ENCODE assay signal across 14 cellular contexts in the genomic region with DNA sequence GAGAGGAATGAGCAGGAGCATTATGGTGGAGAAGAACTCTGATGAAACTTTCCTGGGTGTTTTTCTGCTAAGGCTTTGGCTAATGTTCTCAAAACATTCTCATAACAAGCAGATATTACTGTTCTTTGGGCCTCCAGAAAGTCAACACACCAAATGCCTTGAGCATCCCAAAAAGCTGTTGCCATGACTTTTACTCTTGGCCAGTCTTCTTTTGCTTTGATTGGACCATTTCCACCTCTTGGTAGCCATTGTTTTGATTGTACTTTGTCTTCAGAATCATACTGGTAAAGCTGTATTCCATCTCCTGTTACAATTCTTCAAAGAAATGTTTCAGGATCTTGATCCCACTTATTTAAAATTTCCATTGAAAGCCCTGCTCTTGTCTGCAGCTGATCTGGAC.
DNase-seq lines count a peak whose midpoint lies in the region; ATAC-seq and TF ChIP-seq lines count a peak whose summit lies in the region.
"Had no signal": no experiment of that assay in that cellular context is flagged by ENCODE, and none has a peak within 500 bp of the region (broad histone marks: within the 10 kb centered on the region; RNA-seq: fewer than 3 reads in every experiment).

No MANE protein-coding gene starts in this region.

- DNase-seq in IMR-90 (peak; percentile 5), astrocyte of the spinal cord (ENCODE audit: low read depth, low spot score) (peak; percentile 60), fibroblast of the aortic adventitia (ENCODE audit: low read depth) (peak; percentile 48), sciatic nerve (ENCODE audit: low spot score) (no peak), GM13976 (ENCODE audit: low spot score) (no peak), activated T-cell treated with anti-CD3 and anti-CD28 coated beads for 4 hours (no peak)
- no peak for DNase-seq in activated CD4-positive, alpha-beta T cell treated with anti-CD3 and anti-CD28 coated beads for 48 hours
- DNase-seq: C1 segment of cervical spinal cord; CD4-positive, alpha-beta T cell; DMS79 treated with DMSO at 0.1 percent for 48 hours; EL; GOT3; H9 had no signal

- 0 out of 2 replicates have a peak overlapping the region, but pooled peaks have one; percentile 3 for H3K18ac ChIP-seq in IMR-90 (ENCODE audit: low read depth, low read length)

- no peak overlapping the region for H3K9ac ChIP-seq in IMR-90 (ENCODE audit: low read depth, low read length)

- in situ Hi-C loops in IMR-90 (cut with MboI; ENCODE audit: low sequenced_read_pairs) = no loop called here
- in situ Hi-C loops in astrocyte of the spinal cord (cut with HindIII; ENCODE audit: low sequenced_read_pairs) = no loop called here
- in situ Hi-C loops in GM13976 (cut with MboI; ENCODE audit: low sequenced_read_pairs, unreplicated experiment) = no loop called here

- no peaks in the 10 kb centered on the region for H4K20me1 ChIP-seq in IMR-90 (ENCODE audit: insufficient read depth, low read length)

- H4K91ac ChIP-seq in IMR-90 (ENCODE audit: insufficient read depth, low read depth, low read length) = no peak overlapping the region

- no peak overlapping the region for H2BK120ac ChIP-seq in IMR-90 (ENCODE audit: low read depth, low read length)

- H3K4me2 ChIP-seq in IMR-90 (ENCODE audit: low read depth, low read length) = no peak overlapping the region

- H3K4ac ChIP-seq in IMR-90 (ENCODE audit: low read depth, low read length) = no peak overlapping the region

- no peak overlapping the region for H2AFZ ChIP-seq in IMR-90 (replicated peaks; ENCODE audit: low read length, poor library complexity)

- H4K8ac ChIP-seq in IMR-90 (ENCODE audit: low read depth in 2 of 2, low read length in 2 of 2) = no peak overlapping the region

- H2BK15ac ChIP-seq in IMR-90 (ENCODE audit: low read depth, low read length) = no peak overlapping the region

- H3K23ac ChIP-seq in IMR-90 (ENCODE audit: low read depth, low read length) = no peak overlapping the region

- no peaks in the 10 kb centered on the region for H3K27me3 ChIP-seq in IMR-90 (ENCODE audit: control insufficient read depth, insufficient read depth, low read length)

- peaks cover 0 to 2% of the 10 kb centered on the region in 2 experiments; a peak in 2 of 4 replicates for H3K79me1 ChIP-seq in IMR-90 (ENCODE audit: low read depth in 1 of 2, low read length in 2 of 2)

- POLR2A ChIA-PET in IMR-90 (lab: Charles Lee; ENCODE audit: unreplicated experiment) = no interaction called here

- TF ChIP-seq POLR2A in IMR-90 (IDR thresholded peaks at IDR 0.05; ENCODE audit: low read depth, low read length) = no peak

- no peaks in the 10 kb centered on the region for H3K9me3 ChIP-seq in IMR-90 (ENCODE audit: control insufficient read depth, insufficient read depth, low read length)

- intact Hi-C loops in IMR-90 (cut with micrococcal nuclease) (loop anchor here (5.0 kb wide), 1 partner anchor 137 kb away; no protein-coding TSS in a partner anchor), sciatic nerve (cut with DNase I) (no loop called here)

- peaks cover 5% of the 10 kb centered on the region for H3K4me1 ChIP-seq in IMR-90 (ENCODE audit: control insufficient read depth, insufficient read depth, low read length)

- no peak overlapping the region for H4K5ac ChIP-seq in IMR-90 (ENCODE audit: low read depth, low read length)

- BruUV-seq in IMR-90 (replicated peaks; lab: Mats Ljungman, UMichigan) = no TSS peak

- no peak overlapping the region for H2AK9ac ChIP-seq in IMR-90 (replicated peaks; ENCODE audit: low read depth, low read length, poor library complexity)

- H3K27ac ChIP-seq in IMR-90 (ENCODE audit: insufficient read depth, low read length) = no peak overlapping the region

- no peaks in the 10 kb centered on the region for H3K36me3 ChIP-seq in IMR-90 (ENCODE audit: control insufficient read depth, insufficient read depth, low read length)

- H3K56ac ChIP-seq in IMR-90 (ENCODE audit: extremely low read depth, insufficient read depth, low read length) = no peak overlapping the region

- no peak overlapping the region for H3K14ac ChIP-seq in IMR-90 (replicated peaks; ENCODE audit: low read depth, low read length)

- no peak overlapping the region for H2BK20ac ChIP-seq in IMR-90 (ENCODE audit: low read depth, low read length)

- CTCF ChIA-PET in IMR-90 (lab: Yijun Ruan, JAX) = no interaction called here

- TF ChIP-seq CTCF in IMR-90 (conservative IDR thresholded peaks at IDR 0.05; ENCODE audit: low read depth, low read length) = no peak
- no peak for TF ChIP-seq CTCF in astrocyte of the spinal cord (IDR thresholded peaks at IDR 0.05; ENCODE audit: low read depth, low read length)
- no peak for TF ChIP-seq CTCF in fibroblast of the aortic adventitia (IDR thresholded peaks at IDR 0.05; ENCODE audit: insufficient read depth, low read length)
- no peak for TF ChIP-seq CTCF in GM13976 (IDR thresholded peaks at IDR 0.05; ENCODE audit: borderline replicate concordance, control extremely low read depth, extremely low read depth, insufficient read depth, missing control alignments)

- no peak overlapping the region for H3K4me3 ChIP-seq in IMR-90 (ENCODE audit: insufficient read depth, low read depth, low read length)
- H3K4me3 ChIP-seq in astrocyte of the spinal cord (ENCODE audit: low read depth, low read length) = no peak overlapping the region
- H3K4me3 ChIP-seq in fibroblast of the aortic adventitia (ENCODE audit: low read depth, low read length) = no peak overlapping the region

- dilution Hi-C loops in IMR-90 (cut with HindIII; ENCODE audit: low sequenced_read_pairs, unreplicated experiment) = no loop called here

- ATAC-seq in IMR-90 (ENCODE audit: low read depth) (no peak), sciatic nerve (peak; percentile 39), HG03097 (IDR thresholded peaks at IDR 0.05; ENCODE audit: low FRiP score, unreplicated experiment) (no peak)

- TF ChIP-seq RAD21 in IMR-90 (IDR thresholded peaks at IDR 0.05; ENCODE audit: low read length) = no peak

- H2AK5ac ChIP-seq in IMR-90 (ENCODE audit: low read depth, low read length) = no peak overlapping the region

- no peak overlapping the region for H2BK5ac ChIP-seq in IMR-90 (ENCODE audit: low read depth, low read length, poor library complexity, severe bottlenecking)

- peaks cover 3% of the 10 kb centered on the region; the same call in 1 of the 2 replicates for H3K9me1 ChIP-seq in IMR-90 (ENCODE audit: insufficient read depth, low read length)

TF ChIP-seq in IMR-90, 13 proteins besides CTCF, POLR2A, EP300 and RAD21:
- TF ChIP-seq NFE2L2 (IDR thresholded peaks at IDR 0.05; ENCODE audit: low read depth, low read length) (no peak), MAFK (IDR thresholded peaks at IDR 0.05; ENCODE audit: low read depth, low read length) (no peak)

Comparison
In these comparisons a context has a peak if more than half of its experiments do, and no peak if none do; other contexts are left out.
1. DNase-seq: peak in IMR-90 (single experiment), astrocyte of the spinal cord (single experiment) and fibroblast of the aortic adventitia (single experiment); none in sciatic nerve (single experiment), GM13976 (single experiment), activated CD4-positive, alpha-beta T cell treated with anti-CD3 and anti-CD28 coated beads for 48 hours (single experiment) and activated T-cell treated with anti-CD3 and anti-CD28 coated beads for 4 hours (single experiment).